In the genomic region with DNA sequence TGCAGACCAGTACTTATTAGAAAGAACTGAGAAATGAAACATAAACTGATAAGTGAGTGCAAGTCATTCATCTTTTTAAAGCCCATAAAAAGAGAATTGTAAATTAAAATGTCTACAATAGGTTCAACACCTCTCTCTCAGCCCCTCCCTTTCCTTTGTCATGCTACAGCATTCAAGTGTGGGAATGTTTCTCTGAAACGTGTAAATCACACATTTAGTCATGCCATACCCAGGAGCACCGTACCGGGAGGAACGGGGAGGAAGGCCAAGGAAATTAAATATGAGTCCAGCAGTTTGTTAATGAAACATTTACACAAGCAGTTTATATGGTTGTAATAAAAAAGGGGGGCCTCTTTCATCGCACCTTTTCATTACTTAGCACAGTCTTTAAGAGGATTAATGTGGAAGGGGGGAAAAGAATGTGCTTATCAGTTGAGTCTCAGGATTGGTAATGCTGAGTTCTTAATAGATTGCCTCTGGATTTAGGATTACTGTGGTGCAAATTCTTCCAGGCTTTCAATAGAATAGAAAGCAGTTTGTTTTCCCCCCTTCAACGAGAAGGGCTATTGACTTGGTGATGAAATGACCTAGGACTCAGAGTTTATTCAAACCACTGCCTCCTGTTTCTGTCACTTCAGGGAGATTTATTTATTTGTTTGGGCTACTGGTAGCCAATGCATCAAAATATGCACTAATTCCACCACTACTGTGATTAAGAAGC, we compare ENCODE assay signal across 1 cellular context.
TF ChIP-seq lines count a peak whose summit lies in the region.

No MANE protein-coding gene starts in this region.

TF ChIP-seq in GM12878, 131 proteins besides CTCF, POLR2A, EP300 and RAD21 (continues in another document):
- TF ChIP-seq, protein P1, sequence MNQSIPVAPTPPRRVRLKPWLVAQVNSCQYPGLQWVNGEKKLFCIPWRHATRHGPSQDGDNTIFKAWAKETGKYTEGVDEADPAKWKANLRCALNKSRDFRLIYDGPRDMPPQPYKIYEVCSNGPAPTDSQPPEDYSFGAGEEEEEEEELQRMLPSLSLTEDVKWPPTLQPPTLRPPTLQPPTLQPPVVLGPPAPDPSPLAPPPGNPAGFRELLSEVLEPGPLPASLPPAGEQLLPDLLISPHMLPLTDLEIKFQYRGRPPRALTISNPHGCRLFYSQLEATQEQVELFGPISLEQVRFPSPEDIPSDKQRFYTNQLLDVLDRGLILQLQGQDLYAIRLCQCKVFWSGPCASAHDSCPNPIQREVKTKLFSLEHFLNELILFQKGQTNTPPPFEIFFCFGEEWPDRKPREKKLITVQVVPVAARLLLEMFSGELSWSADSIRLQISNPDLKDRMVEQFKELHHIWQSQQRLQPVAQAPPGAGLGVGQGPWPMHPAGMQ (IDR thresholded peaks at IDR 0.05; ENCODE audit: borderline replicate concordance) = no peak
- TF ChIP-seq IKZF2 (IDR thresholded peaks at IDR 0.05) (peak; percentile 42 to 45; a peak in 2 of 4 replicates), BHLHE40 (IDR thresholded peaks at IDR 0.05; ENCODE audit: borderline replicate concordance in 1 of 2, low read depth in 2 of 2, low read length in 1 of 2) (0 out of 4 replicates have a peak, but pooled peaks of 1 of the 2 experiments have one; percentile 30), RBBP5 (conservative IDR thresholded peaks at IDR 0.05) (no peak), NFIC (IDR thresholded peaks at IDR 0.05; ENCODE audit: low read depth, low read length) (no peak; the same call in 1 of the 2 replicates), FOXM1 (IDR thresholded peaks at IDR 0.05; ENCODE audit: low read depth, low read length) (0 out of 2 replicates have a peak, but pooled peaks have one; percentile 39), NFXL1 (IDR thresholded peaks at IDR 0.05; ENCODE audit: borderline replicate concordance) (peak; percentile 56; the same call in 1 of the 2 replicates), IKZF1 (conservative IDR thresholded peaks at IDR 0.05) (peak; percentile 47), MTA2 (IDR thresholded peaks at IDR 0.05; ENCODE audit: low read depth) (peak; percentile 27; the same call in 1 of the 2 replicates), CREB1 (IDR thresholded peaks at IDR 0.05; ENCODE audit: low read depth) (0 out of 2 replicates have a peak, but pooled peaks have one; percentile 11), GATAD2B (conservative IDR thresholded peaks at IDR 0.05; ENCODE audit: low read depth) (0 out of 2 replicates have a peak, but pooled peaks have one; percentile 25), CHD2 (IDR thresholded peaks at IDR 0.05; ENCODE audit: borderline replicate concordance, low read depth, low read length) (0 out of 2 replicates have a peak, but pooled peaks have one; percentile 9), MTA3 (IDR thresholded peaks at IDR 0.05; ENCODE audit: borderline replicate concordance, low read length) (peak; percentile 46; the same call in 1 of the 2 replicates), CHD1 (IDR thresholded peaks at IDR 0.05; ENCODE audit: low read depth, low read length) (no peak)
- TF ChIP-seq, protein P2, sequence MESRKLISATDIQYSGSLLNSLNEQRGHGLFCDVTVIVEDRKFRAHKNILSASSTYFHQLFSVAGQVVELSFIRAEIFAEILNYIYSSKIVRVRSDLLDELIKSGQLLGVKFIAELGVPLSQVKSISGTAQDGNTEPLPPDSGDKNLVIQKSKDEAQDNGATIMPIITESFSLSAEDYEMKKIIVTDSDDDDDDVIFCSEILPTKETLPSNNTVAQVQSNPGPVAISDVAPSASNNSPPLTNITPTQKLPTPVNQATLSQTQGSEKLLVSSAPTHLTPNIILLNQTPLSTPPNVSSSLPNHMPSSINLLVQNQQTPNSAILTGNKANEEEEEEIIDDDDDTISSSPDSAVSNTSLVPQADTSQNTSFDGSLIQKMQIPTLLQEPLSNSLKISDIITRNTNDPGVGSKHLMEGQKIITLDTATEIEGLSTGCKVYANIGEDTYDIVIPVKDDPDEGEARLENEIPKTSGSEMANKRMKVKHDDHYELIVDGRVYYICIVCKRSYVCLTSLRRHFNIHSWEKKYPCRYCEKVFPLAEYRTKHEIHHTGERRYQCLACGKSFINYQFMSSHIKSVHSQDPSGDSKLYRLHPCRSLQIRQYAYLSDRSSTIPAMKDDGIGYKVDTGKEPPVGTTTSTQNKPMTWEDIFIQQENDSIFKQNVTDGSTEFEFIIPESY (IDR thresholded peaks at IDR 0.05) = no peak
- TF ChIP-seq, protein P3, sequence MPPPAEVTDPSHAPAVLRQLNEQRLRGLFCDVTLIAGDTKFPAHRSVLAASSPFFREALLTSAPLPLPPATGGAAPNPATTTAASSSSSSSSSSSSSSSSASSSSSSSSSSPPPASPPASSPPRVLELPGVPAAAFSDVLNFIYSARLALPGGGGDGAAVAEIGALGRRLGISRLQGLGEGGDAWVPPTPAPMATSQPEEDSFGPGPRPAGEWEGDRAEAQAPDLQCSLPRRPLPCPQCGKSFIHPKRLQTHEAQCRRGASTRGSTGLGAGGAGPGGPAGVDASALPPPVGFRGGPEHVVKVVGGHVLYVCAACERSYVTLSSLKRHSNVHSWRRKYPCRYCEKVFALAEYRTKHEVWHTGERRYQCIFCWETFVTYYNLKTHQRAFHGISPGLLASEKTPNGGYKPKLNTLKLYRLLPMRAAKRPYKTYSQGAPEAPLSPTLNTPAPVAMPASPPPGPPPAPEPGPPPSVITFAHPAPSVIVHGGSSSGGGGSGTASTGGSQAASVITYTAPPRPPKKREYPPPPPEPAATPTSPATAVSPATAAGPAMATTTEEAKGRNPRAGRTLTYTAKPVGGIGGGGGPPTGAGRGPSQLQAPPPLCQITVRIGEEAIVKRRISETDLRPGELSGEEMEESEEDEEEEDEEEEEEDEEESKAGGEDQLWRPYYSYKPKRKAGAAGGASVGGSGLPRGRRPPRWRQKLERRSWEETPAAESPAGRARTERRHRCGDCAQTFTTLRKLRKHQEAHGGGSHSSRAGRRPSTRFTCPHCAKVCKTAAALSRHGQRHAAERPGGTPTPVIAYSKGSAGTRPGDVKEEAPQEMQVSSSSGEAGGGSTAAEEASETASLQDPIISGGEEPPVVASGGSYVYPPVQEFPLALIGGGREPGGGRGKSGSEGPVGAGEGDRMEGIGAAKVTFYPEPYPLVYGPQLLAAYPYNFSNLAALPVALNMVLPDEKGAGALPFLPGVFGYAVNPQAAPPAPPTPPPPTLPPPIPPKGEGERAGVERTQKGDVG (CRISPR knock-in tag; IDR thresholded peaks at IDR 0.05) = no peak
- TF ChIP-seq, protein P4, sequence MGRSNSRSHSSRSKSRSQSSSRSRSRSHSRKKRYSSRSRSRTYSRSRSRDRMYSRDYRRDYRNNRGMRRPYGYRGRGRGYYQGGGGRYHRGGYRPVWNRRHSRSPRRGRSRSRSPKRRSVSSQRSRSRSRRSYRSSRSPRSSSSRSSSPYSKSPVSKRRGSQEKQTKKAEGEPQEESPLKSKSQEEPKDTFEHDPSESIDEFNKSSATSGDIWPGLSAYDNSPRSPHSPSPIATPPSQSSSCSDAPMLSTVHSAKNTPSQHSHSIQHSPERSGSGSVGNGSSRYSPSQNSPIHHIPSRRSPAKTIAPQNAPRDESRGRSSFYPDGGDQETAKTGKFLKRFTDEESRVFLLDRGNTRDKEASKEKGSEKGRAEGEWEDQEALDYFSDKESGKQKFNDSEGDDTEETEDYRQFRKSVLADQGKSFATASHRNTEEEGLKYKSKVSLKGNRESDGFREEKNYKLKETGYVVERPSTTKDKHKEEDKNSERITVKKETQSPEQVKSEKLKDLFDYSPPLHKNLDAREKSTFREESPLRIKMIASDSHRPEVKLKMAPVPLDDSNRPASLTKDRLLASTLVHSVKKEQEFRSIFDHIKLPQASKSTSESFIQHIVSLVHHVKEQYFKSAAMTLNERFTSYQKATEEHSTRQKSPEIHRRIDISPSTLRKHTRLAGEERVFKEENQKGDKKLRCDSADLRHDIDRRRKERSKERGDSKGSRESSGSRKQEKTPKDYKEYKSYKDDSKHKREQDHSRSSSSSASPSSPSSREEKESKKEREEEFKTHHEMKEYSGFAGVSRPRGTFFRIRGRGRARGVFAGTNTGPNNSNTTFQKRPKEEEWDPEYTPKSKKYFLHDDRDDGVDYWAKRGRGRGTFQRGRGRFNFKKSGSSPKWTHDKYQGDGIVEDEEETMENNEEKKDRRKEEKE (IDR thresholded peaks at IDR 0.05) = no peak
- TF ChIP-seq, protein P5, sequence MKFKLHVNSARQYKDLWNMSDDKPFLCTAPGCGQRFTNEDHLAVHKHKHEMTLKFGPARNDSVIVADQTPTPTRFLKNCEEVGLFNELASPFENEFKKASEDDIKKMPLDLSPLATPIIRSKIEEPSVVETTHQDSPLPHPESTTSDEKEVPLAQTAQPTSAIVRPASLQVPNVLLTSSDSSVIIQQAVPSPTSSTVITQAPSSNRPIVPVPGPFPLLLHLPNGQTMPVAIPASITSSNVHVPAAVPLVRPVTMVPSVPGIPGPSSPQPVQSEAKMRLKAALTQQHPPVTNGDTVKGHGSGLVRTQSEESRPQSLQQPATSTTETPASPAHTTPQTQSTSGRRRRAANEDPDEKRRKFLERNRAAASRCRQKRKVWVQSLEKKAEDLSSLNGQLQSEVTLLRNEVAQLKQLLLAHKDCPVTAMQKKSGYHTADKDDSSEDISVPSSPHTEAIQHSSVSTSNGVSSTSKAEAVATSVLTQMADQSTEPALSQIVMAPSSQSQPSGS (IDR thresholded peaks at IDR 0.05; ENCODE audit: low read length) = peak; percentile 57
- TF ChIP-seq, protein P6, sequence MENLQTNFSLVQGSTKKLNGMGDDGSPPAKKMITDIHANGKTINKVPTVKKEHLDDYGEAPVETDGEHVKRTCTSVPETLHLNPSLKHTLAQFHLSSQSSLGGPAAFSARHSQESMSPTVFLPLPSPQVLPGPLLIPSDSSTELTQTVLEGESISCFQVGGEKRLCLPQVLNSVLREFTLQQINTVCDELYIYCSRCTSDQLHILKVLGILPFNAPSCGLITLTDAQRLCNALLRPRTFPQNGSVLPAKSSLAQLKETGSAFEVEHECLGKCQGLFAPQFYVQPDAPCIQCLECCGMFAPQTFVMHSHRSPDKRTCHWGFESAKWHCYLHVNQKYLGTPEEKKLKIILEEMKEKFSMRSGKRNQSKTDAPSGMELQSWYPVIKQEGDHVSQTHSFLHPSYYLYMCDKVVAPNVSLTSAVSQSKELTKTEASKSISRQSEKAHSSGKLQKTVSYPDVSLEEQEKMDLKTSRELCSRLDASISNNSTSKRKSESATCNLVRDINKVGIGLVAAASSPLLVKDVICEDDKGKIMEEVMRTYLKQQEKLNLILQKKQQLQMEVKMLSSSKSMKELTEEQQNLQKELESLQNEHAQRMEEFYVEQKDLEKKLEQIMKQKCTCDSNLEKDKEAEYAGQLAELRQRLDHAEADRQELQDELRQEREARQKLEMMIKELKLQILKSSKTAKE (IDR thresholded peaks at IDR 0.05; ENCODE audit: low read depth, poor library complexity, severe bottlenecking) = peak; percentile 31
- TF ChIP-seq, protein P7, sequence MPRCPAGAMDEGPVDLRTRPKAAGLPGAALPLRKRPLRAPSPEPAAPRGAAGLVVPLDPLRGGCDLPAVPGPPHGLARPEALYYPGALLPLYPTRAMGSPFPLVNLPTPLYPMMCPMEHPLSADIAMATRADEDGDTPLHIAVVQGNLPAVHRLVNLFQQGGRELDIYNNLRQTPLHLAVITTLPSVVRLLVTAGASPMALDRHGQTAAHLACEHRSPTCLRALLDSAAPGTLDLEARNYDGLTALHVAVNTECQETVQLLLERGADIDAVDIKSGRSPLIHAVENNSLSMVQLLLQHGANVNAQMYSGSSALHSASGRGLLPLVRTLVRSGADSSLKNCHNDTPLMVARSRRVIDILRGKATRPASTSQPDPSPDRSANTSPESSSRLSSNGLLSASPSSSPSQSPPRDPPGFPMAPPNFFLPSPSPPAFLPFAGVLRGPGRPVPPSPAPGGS (IDR thresholded peaks at IDR 0.05; ENCODE audit: borderline replicate concordance, insufficient read depth, low read depth, low read length, poor library complexity, severe bottlenecking) = peak; percentile 69
- TF ChIP-seq, protein P8, sequence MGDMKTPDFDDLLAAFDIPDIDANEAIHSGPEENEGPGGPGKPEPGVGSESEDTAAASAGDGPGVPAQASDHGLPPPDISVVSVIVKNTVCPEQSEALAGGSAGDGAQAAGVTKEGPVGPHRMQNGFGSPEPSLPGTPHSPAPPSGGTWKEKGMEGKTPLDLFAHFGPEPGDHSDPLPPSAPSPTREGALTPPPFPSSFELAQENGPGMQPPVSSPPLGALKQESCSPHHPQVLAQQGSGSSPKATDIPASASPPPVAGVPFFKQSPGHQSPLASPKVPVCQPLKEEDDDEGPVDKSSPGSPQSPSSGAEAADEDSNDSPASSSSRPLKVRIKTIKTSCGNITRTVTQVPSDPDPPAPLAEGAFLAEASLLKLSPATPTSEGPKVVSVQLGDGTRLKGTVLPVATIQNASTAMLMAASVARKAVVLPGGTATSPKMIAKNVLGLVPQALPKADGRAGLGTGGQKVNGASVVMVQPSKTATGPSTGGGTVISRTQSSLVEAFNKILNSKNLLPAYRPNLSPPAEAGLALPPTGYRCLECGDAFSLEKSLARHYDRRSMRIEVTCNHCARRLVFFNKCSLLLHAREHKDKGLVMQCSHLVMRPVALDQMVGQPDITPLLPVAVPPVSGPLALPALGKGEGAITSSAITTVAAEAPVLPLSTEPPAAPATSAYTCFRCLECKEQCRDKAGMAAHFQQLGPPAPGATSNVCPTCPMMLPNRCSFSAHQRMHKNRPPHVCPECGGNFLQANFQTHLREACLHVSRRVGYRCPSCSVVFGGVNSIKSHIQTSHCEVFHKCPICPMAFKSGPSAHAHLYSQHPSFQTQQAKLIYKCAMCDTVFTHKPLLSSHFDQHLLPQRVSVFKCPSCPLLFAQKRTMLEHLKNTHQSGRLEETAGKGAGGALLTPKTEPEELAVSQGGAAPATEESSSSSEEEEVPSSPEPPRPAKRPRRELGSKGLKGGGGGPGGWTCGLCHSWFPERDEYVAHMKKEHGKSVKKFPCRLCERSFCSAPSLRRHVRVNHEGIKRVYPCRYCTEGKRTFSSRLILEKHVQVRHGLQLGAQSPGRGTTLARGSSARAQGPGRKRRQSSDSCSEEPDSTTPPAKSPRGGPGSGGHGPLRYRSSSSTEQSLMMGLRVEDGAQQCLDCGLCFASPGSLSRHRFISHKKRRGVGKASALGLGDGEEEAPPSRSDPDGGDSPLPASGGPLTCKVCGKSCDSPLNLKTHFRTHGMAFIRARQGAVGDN (IDR thresholded peaks at IDR 0.05) = peak; percentile 13; the same call in 1 of the 2 replicates
- TF ChIP-seq, protein P9, sequence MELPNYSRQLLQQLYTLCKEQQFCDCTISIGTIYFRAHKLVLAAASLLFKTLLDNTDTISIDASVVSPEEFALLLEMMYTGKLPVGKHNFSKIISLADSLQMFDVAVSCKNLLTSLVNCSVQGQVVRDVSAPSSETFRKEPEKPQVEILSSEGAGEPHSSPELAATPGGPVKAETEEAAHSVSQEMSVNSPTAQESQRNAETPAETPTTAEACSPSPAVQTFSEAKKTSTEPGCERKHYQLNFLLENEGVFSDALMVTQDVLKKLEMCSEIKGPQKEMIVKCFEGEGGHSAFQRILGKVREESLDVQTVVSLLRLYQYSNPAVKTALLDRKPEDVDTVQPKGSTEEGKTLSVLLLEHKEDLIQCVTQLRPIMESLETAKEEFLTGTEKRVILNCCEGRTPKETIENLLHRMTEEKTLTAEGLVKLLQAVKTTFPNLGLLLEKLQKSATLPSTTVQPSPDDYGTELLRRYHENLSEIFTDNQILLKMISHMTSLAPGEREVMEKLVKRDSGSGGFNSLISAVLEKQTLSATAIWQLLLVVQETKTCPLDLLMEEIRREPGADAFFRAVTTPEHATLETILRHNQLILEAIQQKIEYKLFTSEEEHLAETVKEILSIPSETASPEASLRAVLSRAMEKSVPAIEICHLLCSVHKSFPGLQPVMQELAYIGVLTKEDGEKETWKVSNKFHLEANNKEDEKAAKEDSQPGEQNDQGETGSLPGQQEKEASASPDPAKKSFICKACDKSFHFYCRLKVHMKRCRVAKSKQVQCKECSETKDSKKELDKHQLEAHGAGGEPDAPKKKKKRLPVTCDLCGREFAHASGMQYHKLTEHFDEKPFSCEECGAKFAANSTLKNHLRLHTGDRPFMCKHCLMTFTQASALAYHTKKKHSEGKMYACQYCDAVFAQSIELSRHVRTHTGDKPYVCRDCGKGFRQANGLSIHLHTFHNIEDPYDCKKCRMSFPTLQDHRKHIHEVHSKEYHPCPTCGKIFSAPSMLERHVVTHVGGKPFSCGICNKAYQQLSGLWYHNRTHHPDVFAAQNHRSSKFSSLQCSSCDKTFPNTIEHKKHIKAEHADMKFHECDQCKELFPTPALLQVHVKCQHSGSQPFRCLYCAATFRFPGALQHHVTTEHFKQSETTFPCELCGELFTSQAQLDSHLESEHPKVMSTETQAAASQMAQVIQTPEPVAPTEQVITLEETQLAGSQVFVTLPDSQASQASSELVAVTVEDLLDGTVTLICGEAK (IDR thresholded peaks at IDR 0.05; ENCODE audit: borderline replicate concordance) = no peak
